ENCODE assay signal across 14 cellular contexts in the genomic region with DNA sequence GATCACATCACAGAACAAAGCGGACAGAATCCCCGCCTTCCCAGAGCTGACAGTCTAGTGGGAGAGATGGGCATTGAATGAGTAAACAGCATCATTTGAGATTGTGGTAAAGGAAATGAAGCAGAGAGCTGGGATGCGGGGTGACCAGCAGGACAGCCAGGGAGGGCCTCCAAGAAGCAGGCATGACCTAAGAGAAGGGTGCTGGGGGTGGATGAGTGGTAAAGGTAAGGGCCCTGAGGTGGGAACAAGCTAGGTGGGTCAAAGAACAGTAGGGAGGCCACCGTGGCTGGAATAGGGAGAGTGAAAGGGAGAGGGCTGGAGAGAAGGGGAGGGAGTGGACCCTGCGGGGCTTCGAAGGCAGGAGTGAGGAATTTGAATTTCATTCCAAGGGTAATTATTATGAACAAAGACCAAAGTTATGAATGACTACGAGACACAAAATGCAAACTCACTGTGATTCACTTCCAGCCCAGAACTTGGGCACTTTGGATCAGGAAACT.
DNase-seq lines count a peak whose midpoint lies in the region; ATAC-seq, FAIRE-seq and TF ChIP-seq lines count a peak whose summit lies in the region.
"Had no signal": no experiment of that assay in that cellular context is flagged by ENCODE, and none has a peak within 500 bp of the region (broad histone marks: within the 10 kb centered on the region; RNA-seq: fewer than 3 reads in every experiment).

No MANE protein-coding gene starts in this region.

- ATAC-seq in GM19463 (IDR thresholded peaks at IDR 0.05; ENCODE audit: unreplicated experiment) = no peak
- ATAC-seq: stimulated activated naive CD8-positive, alpha-beta T cell treated with anti-CD3 and anti-CD28 coated beads, Interleukin-15, Interleukin-2, amounts not matched to agents 100 U/mL and 50 U/mL, for 24 hours had no signal

- no peaks in the 10 kb centered on the region for H3K9me3 Mint-ChIP-seq in CD14-positive monocyte
- H3K9me3 Mint-ChIP-seq: memory B cell had no signal

- no peak overlapping the region for H3K4me2 ChIP-seq in mammary epithelial cell (ENCODE audit: insufficient read depth, low read depth, low read length)

- WGBS in mammary epithelial cell (ENCODE audit: low coverage, missing lambda C conversion rate) = 33% methylated on average over 4 of the region's 7 CpGs

- H4K20me1 ChIP-seq in mammary epithelial cell (ENCODE audit: insufficient read depth, low read length) = no peaks in the 10 kb centered on the region

- no peak overlapping the region for H3K27ac ChIP-seq in mammary epithelial cell (ENCODE audit: insufficient read depth, low read depth, low read length)
- peak overlapping the region; percentile 24 for H3K27ac ChIP-seq in neutrophil
- no peak overlapping the region for H3K27ac ChIP-seq in coronary artery

- in situ Hi-C loops in mammary epithelial cell (cut with MboI; ENCODE audit: low sequenced_read_pairs in 2 of 2) = no loop called here

- dilution Hi-C loops in mammary epithelial cell (cut with HindIII; ENCODE audit: low sequenced_read_pairs) = no loop called here

- H3K36me3 ChIP-seq in mammary epithelial cell (ENCODE audit: insufficient read depth, low read length) (no peaks in the 10 kb centered on the region), neutrophil (no peaks in the 10 kb centered on the region)

- peak overlapping the region; percentile 65 for H2AFZ ChIP-seq in mammary epithelial cell (ENCODE audit: low read depth, low read length)

- H3K4me3 Mint-ChIP-seq in CD14-positive monocyte = peak overlapping the region in 1 of 2 donors; percentile 31
- H3K4me3 Mint-ChIP-seq: memory B cell had no signal

- BruUV-seq in mammary epithelial cell (replicated peaks; lab: Mats Ljungman, UMichigan) = no TSS peak

- H3K27me3 ChIP-seq in mammary epithelial cell (ENCODE audit: insufficient read depth, low read length) (no peaks in the 10 kb centered on the region), neutrophil (no peaks in the 10 kb centered on the region)

- H3K9me3 ChIP-seq in mammary epithelial cell (replicated peaks; ENCODE audit: insufficient read depth, low read length) (no peaks in the 10 kb centered on the region), neutrophil (no peaks in the 10 kb centered on the region)

- H3K36me3 Mint-ChIP-seq in CD14-positive monocyte = peaks cover 0 to 3% of the 10 kb centered on the region in 2 donors
- H3K36me3 Mint-ChIP-seq: memory B cell had no signal

- CTCF ChIA-PET in mammary epithelial cell (lab: Charles Lee; ENCODE audit: low non-redundant PET) = no interaction called here

- H3K4me1 ChIP-seq in mammary epithelial cell (ENCODE audit: insufficient read depth, low read length) (peaks cover 25% of the 10 kb centered on the region), neutrophil (ENCODE audit: control insufficient read depth in 1 of 2, insufficient read depth in 1 of 2, low read depth in 1 of 2, low read length in 1 of 2) (no peaks in the 10 kb centered on the region)

- peak; percentile 57 for FAIRE-seq in HTR-8/SVneo (lab: Jason Lieb, UNC)

- H3K27me3 Mint-ChIP-seq in CD14-positive monocyte (ENCODE audit: low read depth in 3 of 3) = peaks cover 0 to 14% (median 2%) of the 10 kb centered on the region in 3 donors

- TF ChIP-seq CTCF in CD14-positive monocyte (IDR thresholded peaks at IDR 0.05) (no peak), mammary epithelial cell (conservative IDR thresholded peaks at IDR 0.05 in 1 of 2, IDR thresholded peaks at IDR 0.05 in 1 of 2; ENCODE audit: extremely low read depth in 1 of 2, insufficient read depth in 1 of 2, low read depth in 1 of 2, low read length in 2 of 2) (no peak), neutrophil (IDR thresholded peaks at IDR 0.05) (no peak), coronary artery (IDR thresholded peaks at IDR 0.05) (no peak)

- H3K4me3 ChIP-seq in mammary epithelial cell (replicated peaks in 1 of 3; ENCODE audit: insufficient read depth in 1 of 3, low read depth in 2 of 3, low read length in 3 of 3) (no peak overlapping the region), neutrophil (ENCODE audit: low read depth in 1 of 2, low read length in 1 of 2) (no peak overlapping the region), coronary artery (no peak overlapping the region)

- no peak overlapping the region for H3K9ac ChIP-seq in mammary epithelial cell (ENCODE audit: insufficient read depth, low read length)

- intact Hi-C loops in CD14-positive monocyte (cut with micrococcal nuclease) = no loop called here
- intact Hi-C loops in mammary epithelial cell (cut with micrococcal nuclease) = no loop called here

- H3K4me1 Mint-ChIP-seq in CD14-positive monocyte = peaks cover 45% of the 10 kb centered on the region
- H3K4me1 Mint-ChIP-seq: memory B cell had no signal

- DNase-seq in CD14-positive monocyte (ENCODE audit: low spot score) = no peak
- DNase-seq in HTR-8/SVneo (ENCODE audit: insufficient read length, low spot score) = peak; percentile 67
- no peak for DNase-seq in mammary epithelial cell
- DNase-seq in NOMO-1 treated with DMSO at 0.1 percent for 48 hours (lab: John Stamatoyannopoulos, UW; ENCODE audit: unreplicated experiment) = no peak
- no peak for DNase-seq in DMS153 treated with DMSO at 0.1 percent for 48 hours (lab: John Stamatoyannopoulos, UW; ENCODE audit: unreplicated experiment)
- no peak for DNase-seq in coronary artery (ENCODE audit: low spot score)
- DNase-seq: central memory CD4-positive, alpha-beta T cell; COR-L47; OCI-M1; retina; stimulated activated naive CD8-positive, alpha-beta T cell treated with anti-CD3 and anti-CD28 coated beads, Interleukin-15, Interleukin-2, amounts not matched to agents 100 U/mL and 50 U/mL, for 24 hours had no signal

- H3K79me2 ChIP-seq in mammary epithelial cell (ENCODE audit: insufficient read depth, low read length) = no peaks in the 10 kb centered on the region

- H3K27ac Mint-ChIP-seq in CD14-positive monocyte = peak overlapping the region; percentile 59 to 89 (median 81)
- H3K27ac Mint-ChIP-seq: memory B cell had no signal
